ENCODE assay signal across 9 cellular contexts in genomic region chr5:9265391-9266287, GRCh38.
DNase-seq lines count a peak whose midpoint lies in the region; ATAC-seq and TF ChIP-seq lines count a peak whose summit lies in the region.
"Had no signal": no experiment of that assay in that cellular context is flagged by ENCODE, and none has a peak within 500 bp of the region (broad histone marks: within the 10 kb centered on the region; RNA-seq: fewer than 3 reads in every experiment).

No MANE protein-coding gene starts in this region.

- CTCF ChIA-PET in MCF 10A (lab: Yijun Ruan, JAX): interaction anchor here (0.6 to 1.5 kb wide), 4 partner anchors 12 to 806 kb away, joined by 3 to 5 read pairs (median 3); no protein-coding TSS in a partner anchor

- no peak for ATAC-seq in HG03460 (IDR thresholded peaks at IDR 0.05; ENCODE audit: unreplicated experiment)

- peak overlapping the region; percentile 71 for H3K27ac ChIP-seq in suprapubic skin

- WGBS in suprapubic skin: 56% methylated on average over 17 of the region's 17 CpGs

- no peak for TF ChIP-seq EP300 in suprapubic skin (IDR thresholded peaks at IDR 0.05)

- peak overlapping the region; percentile 61 for H3K27ac Mint-ChIP-seq in MCF 10A (ENCODE audit: low read depth, unreplicated experiment)

- intact Hi-C loops in MCF 10A (cut with micrococcal nuclease): no loop called here

- TF ChIP-seq CTCF in MCF 10A (IDR thresholded peaks at IDR 0.05; ENCODE audit: unreplicated experiment) (no peak), suprapubic skin (IDR thresholded peaks at IDR 0.05) (no peak)

- H3K27me3 ChIP-seq in suprapubic skin: no peaks in the 10 kb centered on the region

- H3K9me3 Mint-ChIP-seq in MCF 10A (ENCODE audit: unreplicated experiment): peaks cover 6% of the 10 kb centered on the region

- no peaks in the 10 kb centered on the region for H3K36me3 Mint-ChIP-seq in MCF 10A (ENCODE audit: insufficient read depth, unreplicated experiment)

- no peaks in the 10 kb centered on the region for H3K4me1 ChIP-seq in suprapubic skin

- TF ChIP-seq POLR2A in suprapubic skin (IDR thresholded peaks at IDR 0.05): no peak

- no TSS peak for BruUV-seq in MCF 10A (replicated peaks; lab: Mats Ljungman, UMichigan)

- no peaks in the 10 kb centered on the region for H3K36me3 ChIP-seq in suprapubic skin

- no peaks in the 10 kb centered on the region for H3K9me3 ChIP-seq in suprapubic skin

- no peak overlapping the region for H3K4me3 ChIP-seq in suprapubic skin

- DNase-seq in HK-2 (ENCODE audit: unreplicated experiment): peak; percentile 10
- peak; percentile 70 for DNase-seq in MCF 10A (ENCODE audit: unreplicated experiment)
- peak; percentile 92 for DNase-seq in iris pigment epithelial cell (ENCODE audit: low read depth)
- no peak for DNase-seq in suprapubic skin (ENCODE audit: low spot score in 2 of 2)
- DNase-seq in NCI-H2081 treated with DMSO at 0.1 percent for 48 hours (lab: John Stamatoyannopoulos, UW): no peak
- no peak for DNase-seq in NCI-H146 (lab: John Stamatoyannopoulos, UW)
- DNase-seq in AML-193 (lab: John Stamatoyannopoulos, UW): no peak
- DNase-seq: hypothalamus had no signal

- POLR2A ChIA-PET in MCF 10A (lab: Yijun Ruan, JAX): interaction anchor here (0.6 to 1.5 kb wide), 4 partner anchors 16 to 202 kb away, joined by 3 read pairs; no protein-coding TSS in a partner anchor

- peaks cover 19% of the 10 kb centered on the region for H3K4me1 Mint-ChIP-seq in MCF 10A (ENCODE audit: insufficient read depth, unreplicated experiment)

- H3K27me3 Mint-ChIP-seq in MCF 10A (ENCODE audit: insufficient read depth, unreplicated experiment): no peaks in the 10 kb centered on the region

- H3K4me3 Mint-ChIP-seq in MCF 10A (ENCODE audit: unreplicated experiment): peak overlapping the region; percentile 51

Comparison
In these comparisons a context has a peak if more than half of its experiments do, and no peak if none do; other contexts are left out.
1. DNase-seq: peak in HK-2 (single experiment), MCF 10A (single experiment) and iris pigment epithelial cell (single experiment); none in suprapubic skin (0 of 2), NCI-H2081 treated with DMSO at 0.1 percent for 48 hours (single experiment), NCI-H146 (single experiment) and AML-193 (0 of 2).